In the genomic region with DNA sequence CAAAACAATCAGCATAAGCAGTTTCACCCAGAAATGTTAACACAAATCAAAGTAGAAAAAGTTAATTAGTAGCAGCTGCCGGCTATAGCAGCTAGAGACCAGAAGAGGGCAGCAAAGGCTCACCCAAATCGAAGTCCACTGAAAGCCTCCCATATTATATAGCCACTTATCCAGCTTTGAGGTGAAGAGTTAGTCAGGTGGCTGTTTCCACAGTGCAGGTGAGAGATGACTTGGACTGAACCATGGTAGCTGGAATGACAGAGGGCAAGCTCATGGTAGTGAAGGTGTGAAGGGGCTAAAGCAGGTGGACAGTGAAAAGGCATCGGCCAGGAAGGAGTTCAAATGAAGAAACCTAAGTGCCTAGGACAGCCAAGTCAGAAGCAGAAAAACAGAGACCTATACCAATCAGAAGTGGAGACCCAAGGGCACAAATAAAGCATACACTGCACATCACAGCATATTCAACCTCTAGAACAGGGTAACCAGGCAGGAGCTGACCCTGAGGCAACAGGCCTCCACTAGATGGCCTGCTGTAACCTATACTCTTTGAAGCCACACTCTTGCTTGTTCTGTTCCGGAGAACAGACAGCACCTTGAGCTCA, we compare ENCODE assay signal across 8 cellular contexts. TPM values are rescaled to one million over a fixed set of nuclear protein-coding genes. Genes with fewer than 3 reads are reported as not detected.
DNase-seq lines count a peak whose midpoint lies in the region; ATAC-seq and TF ChIP-seq lines count a peak whose summit lies in the region.

No MANE protein-coding gene starts in this region.

- H3K9me3 Mint-ChIP-seq in T-cell = no peaks in the 10 kb centered on the region

- no peaks in the 10 kb centered on the region for H3K27me3 ChIP-seq in adrenal gland

- H3K27ac ChIP-seq in adrenal gland = peak overlapping the region in 1 of 5 donors; percentile 36

- no peaks in the 10 kb centered on the region for H3K36me3 ChIP-seq in adrenal gland (replicated peaks in 1 of 2)

- peaks cover 3% of the 10 kb centered on the region for H3K36me3 Mint-ChIP-seq in T-cell

- peak overlapping the region; percentile 70 to 73 for H3K27ac Mint-ChIP-seq in T-cell

- H3K4me1 Mint-ChIP-seq in T-cell = peaks cover 21 to 32% (median 28%) of the 10 kb centered on the region in 3 donors

- no peak for DNase-seq in Right ventricle myocardium inferior (ENCODE audit: missing footprints)
- DNase-seq in cardiac septum (ENCODE audit: low spot score) = no peak
- DNase-seq in NCI-H1092 treated with DMSO at 0.1 percent for 48 hours (lab: John Stamatoyannopoulos, UW) = peak; percentile 88
- DNase-seq in T-cell = peak; percentile 27 to 70 (median 54)
- peak; percentile 29 to 82 (median 58) for DNase-seq in adrenal gland
- peak; percentile 46 for DNase-seq in left cardiac atrium
- peak; percentile 79 for DNase-seq in retina

- no peaks in the 10 kb centered on the region for H3K4me1 ChIP-seq in adrenal gland (replicated peaks in 1 of 2)

- H3K27me3 Mint-ChIP-seq in T-cell = no peaks in the 10 kb centered on the region

- TF ChIP-seq POLR2A in adrenal gland (IDR thresholded peaks at IDR 0.05) = no peak

- ATAC-seq in Right ventricle myocardium inferior (peak; percentile 82), T-cell (replicated peaks in 1 of 4) (peak; percentile 90 to 92 (median 91)), left cardiac atrium (peak; percentile 72 to 84), HG03457 (IDR thresholded peaks at IDR 0.05; ENCODE audit: unreplicated experiment) (no peak)

- POLR2A ChIA-PET in T-cell (lab: Charles Lee) = interaction anchor here (0.5 kb wide), 4 partner anchors 30 to 209 kb away, joined by 3 to 11 read pairs (median 5); no protein-coding TSS in a partner anchor

- peak; percentile 87 to 97 (median 94) for TF ChIP-seq CTCF in adrenal gland (IDR thresholded peaks at IDR 0.05)

- H3K4me3 Mint-ChIP-seq in T-cell = no peak overlapping the region

- intact Hi-C loops in Right ventricle myocardium inferior (cut with DNase I) (loop anchor here (1.0 kb wide), 2 partner anchors 43 to 148 kb away; no protein-coding TSS in a partner anchor), cardiac septum (cut with DNase I) (loop anchor here (1.0 to 5.0 kb wide), 2 partner anchors 40 to 149 kb away; no protein-coding TSS in a partner anchor), adrenal gland (cut with DNase I) (loop anchor here (2.0 to 5.0 kb wide), 3 partner anchors 35 to 150 kb away; no protein-coding TSS in a partner anchor), left cardiac atrium (cut with DNase I) (loop anchor here in 1 of 2 donors (1.0 to 2.0 kb wide), 2 partner anchors 44 to 149 kb away; no protein-coding TSS in a partner anchor)

- 27 to 30% (median 29%) methylated on average over 4 of the region's 4 CpGs for WGBS in adrenal gland, 4 donors

- no peaks in the 10 kb centered on the region for H3K9me3 ChIP-seq in adrenal gland (replicated peaks in 1 of 3)

- CTCF ChIA-PET in T-cell (lab: Charles Lee) = interaction anchor here (0.6 to 4.0 kb wide), 42 partner anchors 8 to 797 kb away, joined by 3 to 82 read pairs (median 4); partner anchors contain the start of gene CLTA (in 1 of the 2)

- no peak overlapping the region for H3K4me3 ChIP-seq in adrenal gland

RNA-seq across cellular contexts. Expression of gene RNF38, which starts 7.2 kb away (rescaled TPM):
- total RNA-seq in Right ventricle myocardium inferior = 27.4 TPM
- 41.2 TPM for total RNA-seq in cardiac septum
- total RNA-seq in T-cell = 10 to 100 TPM; 61.0 to 92.3 (median 71.2) TPM
- total RNA-seq in adrenal gland = 10 to 100 TPM; 14.9 to 43.7 (median 33.3) TPM
- 10 to 100 TPM in 1 of 3 donors, 1 to 10 TPM in 2; 5.4 to 19.1 (median 9.3) TPM for polyA plus RNA-seq in adrenal gland
- total RNA-seq in left cardiac atrium = 10 to 100 TPM; 25.4 to 29.6 TPM

Comparison
In these comparisons a context has a peak if more than half of its experiments do, and no peak if none do; other contexts are left out.
1. DNase-seq: peak in NCI-H1092 treated with DMSO at 0.1 percent for 48 hours (single experiment), T-cell (34 of 34), adrenal gland (7 of 7), left cardiac atrium (single experiment) and retina (single experiment); none in Right ventricle myocardium inferior (single experiment) and cardiac septum (single experiment).